Comparison of ENCODE assay signal across 1 cellular context in genomic region chr18:8373486-8373885, GRCh38.
TF ChIP-seq lines count a peak whose summit lies in the region.

No MANE protein-coding gene starts in this region.

TF ChIP-seq in HepG2, 621 proteins besides CTCF, POLR2A, EP300 and RAD21 (continued from another document):
- TF ChIP-seq, protein P1, sequence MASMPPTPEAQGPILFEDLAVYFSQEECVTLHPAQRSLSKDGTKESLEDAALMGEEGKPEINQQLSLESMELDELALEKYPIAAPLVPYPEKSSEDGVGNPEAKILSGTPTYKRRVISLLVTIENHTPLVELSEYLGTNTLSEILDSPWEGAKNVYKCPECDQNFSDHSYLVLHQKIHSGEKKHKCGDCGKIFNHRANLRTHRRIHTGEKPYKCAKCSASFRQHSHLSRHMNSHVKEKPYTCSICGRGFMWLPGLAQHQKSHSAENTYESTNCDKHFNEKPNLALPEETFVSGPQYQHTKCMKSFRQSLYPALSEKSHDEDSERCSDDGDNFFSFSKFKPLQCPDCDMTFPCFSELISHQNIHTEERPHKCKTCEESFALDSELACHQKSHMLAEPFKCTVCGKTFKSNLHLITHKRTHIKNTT (CRISPR knock-in tag; IDR thresholded peaks at IDR 0.05): no peak
- TF ChIP-seq ZNF281 (CRISPR knock-in tag; IDR thresholded peaks at IDR 0.05; ENCODE audit: borderline replicate concordance) (no peak), ZNF660 (CRISPR knock-in tag; IDR thresholded peaks at IDR 0.05; ENCODE audit: borderline replicate concordance, low read depth) (no peak), ZC3H4 (CRISPR knock-in tag; IDR thresholded peaks at IDR 0.05; ENCODE audit: borderline replicate concordance) (no peak), KDM5B (CRISPR knock-in tag; IDR thresholded peaks at IDR 0.05; ENCODE audit: borderline replicate concordance) (no peak), ZNF224 (CRISPR knock-in tag; IDR thresholded peaks at IDR 0.05) (no peak), CEBPB (IDR thresholded peaks at IDR 0.05; ENCODE audit: borderline replicate concordance, low read depth, low read length) (no peak), ZNF839 (CRISPR knock-in tag; IDR thresholded peaks at IDR 0.05; ENCODE audit: borderline replicate concordance) (no peak), ASH2L (IDR thresholded peaks at IDR 0.05; ENCODE audit: insufficient read length, low read depth, low read length) (no peak), SNAI1 (CRISPR knock-in tag; IDR thresholded peaks at IDR 0.05; ENCODE audit: borderline replicate concordance) (no peak)
- TF ChIP-seq, protein P2, sequence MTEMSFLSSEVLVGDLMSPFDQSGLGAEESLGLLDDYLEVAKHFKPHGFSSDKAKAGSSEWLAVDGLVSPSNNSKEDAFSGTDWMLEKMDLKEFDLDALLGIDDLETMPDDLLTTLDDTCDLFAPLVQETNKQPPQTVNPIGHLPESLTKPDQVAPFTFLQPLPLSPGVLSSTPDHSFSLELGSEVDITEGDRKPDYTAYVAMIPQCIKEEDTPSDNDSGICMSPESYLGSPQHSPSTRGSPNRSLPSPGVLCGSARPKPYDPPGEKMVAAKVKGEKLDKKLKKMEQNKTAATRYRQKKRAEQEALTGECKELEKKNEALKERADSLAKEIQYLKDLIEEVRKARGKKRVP (CRISPR knock-in tag; IDR thresholded peaks at IDR 0.05): no peak
